Comparison of ENCODE assay signal across 15 cellular contexts in the genomic region with DNA sequence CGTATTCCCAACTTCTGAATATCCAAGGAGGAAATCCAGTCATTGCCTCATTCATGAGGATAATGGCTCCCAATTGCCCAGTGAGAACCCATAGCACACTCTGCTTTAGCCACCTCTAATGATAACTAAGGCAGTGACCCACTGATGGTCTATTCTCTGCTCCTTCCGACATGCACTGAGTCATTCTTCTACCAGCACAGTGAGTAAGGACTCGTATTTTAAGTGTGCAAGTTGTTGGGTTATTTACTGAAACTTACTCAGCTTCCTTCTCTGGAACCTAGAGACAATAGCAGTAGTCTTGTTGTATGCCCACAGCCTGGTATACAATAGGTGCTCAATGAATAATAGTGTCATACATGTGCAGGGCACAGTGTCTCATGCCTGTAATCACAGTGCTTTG.
DNase-seq lines count a peak whose midpoint lies in the region; ATAC-seq, FAIRE-seq and TF ChIP-seq lines count a peak whose summit lies in the region.
"Had no signal": no experiment of that assay in that cellular context is flagged by ENCODE, and none has a peak within 500 bp of the region (broad histone marks: within the 10 kb centered on the region; RNA-seq: fewer than 3 reads in every experiment).

No MANE protein-coding gene starts in this region.

- DNase-seq in GM23248 = peak; percentile 20
- DNase-seq in Karpas-422 = no peak
- no peak for DNase-seq in K562 (ENCODE audit: extremely low read depth in 1 of 4, low spot score in 3 of 4)
- DNase-seq in nephron progenitor cell = no peak
- no peak for DNase-seq in NCI-H2081 treated with DMSO at 0.1 percent for 48 hours (lab: John Stamatoyannopoulos, UW)
- DNase-seq in middle frontal gyrus (ENCODE audit: extremely low spot score, low spot score) = no peak
- DNase-seq in activated CD4-positive, alpha-beta T cell treated with anti-CD3 and anti-CD28 coated beads, Interleukin-2, amount 50 U/mL, for 1 hour = no peak
- DNase-seq: MM.1S; NCI-H446; Right ventricle myocardium superior; stimulated activated CD4-positive, alpha-beta T cell treated with anti-CD3 and anti-CD28 coated beads, Interleukin-2, amount 100 ng/mL, for 24 hours; WERI-Rb-1 had no signal

- no peak overlapping the region for H3K4me3 Mint-ChIP-seq in nephron progenitor cell

- BruUV-seq in K562 (replicated peaks; lab: Mats Ljungman, UMichigan) = no TSS peak

- no peak overlapping the region for H3K4me2 ChIP-seq in GM23248 (ENCODE audit: unreplicated experiment)
- no peak overlapping the region for H3K4me2 ChIP-seq in Karpas-422 (ENCODE audit: low read depth, low read length, poor library complexity, severe bottlenecking)
- H3K4me2 ChIP-seq in K562 (ENCODE audit: insufficient read depth, low read length) = no peak overlapping the region

- H2AFZ ChIP-seq in GM23248 (no peak overlapping the region), Karpas-422 (ENCODE audit: low read length) (no peak overlapping the region), K562 (ENCODE audit: low read depth, low read length) (no peak overlapping the region)

- in situ Hi-C loops in GM23248 (cut with MboI) = no loop called here
- in situ Hi-C loops in K562 (cut with MboI) = no loop called here

- ATAC-seq in GM18502 (IDR thresholded peaks at IDR 0.05; ENCODE audit: poor library complexity, unreplicated experiment) (peak; percentile 63), K562 (peak; percentile 41; the same call in 2 of the 3 replicates)

- H3K79me2 ChIP-seq in GM23248 (ENCODE audit: insufficient read depth) (no peaks in the 10 kb centered on the region), Karpas-422 (ENCODE audit: low read length) (no peaks in the 10 kb centered on the region), K562 (ENCODE audit: control insufficient read depth, insufficient read depth, low read length) (no peaks in the 10 kb centered on the region)

- whole genome bisulfite sequencing in GM23248 (ENCODE audit: low coverage in 1 of 2, low lambda C conversion rate in 2 of 2, missing lambda C conversion rate in 2 of 2), 2 experiments = 47 to 49% methylated on average over 3 of the region's 3 CpGs
- 5% methylated on average over 3 of the region's 3 CpGs for WGBS in K562 (ENCODE audit: insufficient coverage, low coverage, missing lambda C conversion rate)

- H3K9me1 ChIP-seq in K562 (ENCODE audit: control insufficient read depth, insufficient read depth, low read length) = no peaks in the 10 kb centered on the region

- intact Hi-C loops in K562 (cut with micrococcal nuclease) = loop anchor here (10.0 kb wide), 1 partner anchor 295 kb away; no protein-coding TSS in a partner anchor

- H3K9me3 ChIP-seq in GM23248 (ENCODE audit: low read depth) (no peaks in the 10 kb centered on the region), Karpas-422 (ENCODE audit: low read length) (no peaks in the 10 kb centered on the region), K562 (replicated peaks; ENCODE audit: control insufficient read depth, insufficient read depth, low read depth, low read length) (no peaks in the 10 kb centered on the region)

- H3K9me2 ChIP-seq in GM23248 (ENCODE audit: insufficient read depth) = no peaks in the 10 kb centered on the region
- H3K9me2 ChIP-seq in Karpas-422 (replicated peaks; ENCODE audit: insufficient read depth, low read length) = no peaks in the 10 kb centered on the region

- H3K27ac Mint-ChIP-seq in nephron progenitor cell = no peak overlapping the region

- H3K4me1 Mint-ChIP-seq in nephron progenitor cell = no peaks in the 10 kb centered on the region

- H3K27me3 ChIP-seq in GM23248 (replicated peaks; ENCODE audit: insufficient read depth) (0 out of 2 replicates have a peak, but pooled peaks cover 9% of the 10 kb centered on the region), Karpas-422 (ENCODE audit: low read length) (no peaks in the 10 kb centered on the region), K562 (ENCODE audit: control insufficient read depth in 2 of 2, insufficient read depth in 2 of 2, low read length in 2 of 2) (peaks cover 4 to 5% of the 10 kb centered on the region in 2 experiments; a peak in 2 of 5 replicates)

- H3K36me3 ChIP-seq in GM23248 (ENCODE audit: low read depth) = no peaks in the 10 kb centered on the region
- H3K36me3 ChIP-seq in Karpas-422 (ENCODE audit: insufficient read depth, low read length) = no peaks in the 10 kb centered on the region
- H3K36me3 ChIP-seq in K562 (ENCODE audit: control insufficient read depth, insufficient read depth, low read length) = no peaks in the 10 kb centered on the region
- H3K36me3 ChIP-seq: WERI-Rb-1 had no signal

- no peaks in the 10 kb centered on the region for H3F3A ChIP-seq in GM23248 (ENCODE audit: insufficient read depth)

- no peaks in the 10 kb centered on the region for H4K20me1 ChIP-seq in GM23248 (ENCODE audit: insufficient read depth)
- H4K20me1 ChIP-seq in Karpas-422 (ENCODE audit: insufficient read depth, low read depth, low read length) = no peaks in the 10 kb centered on the region
- no peaks in the 10 kb centered on the region for H4K20me1 ChIP-seq in K562 (replicated peaks; ENCODE audit: control insufficient read depth, insufficient read depth, low read length)

- TF ChIP-seq RAD21 in K562 (CRISPR knock-in tag; conservative IDR thresholded peaks at IDR 0.05 in 1 of 2, IDR thresholded peaks at IDR 0.05 in 1 of 2) = no peak

- H3K9ac ChIP-seq in GM23248 = no peak overlapping the region
- no peak overlapping the region for H3K9ac ChIP-seq in Karpas-422 (ENCODE audit: low read length)
- H3K9ac ChIP-seq in K562 (ENCODE audit: insufficient read depth in 1 of 2, low read depth in 2 of 2, low read length in 2 of 2) = no peak overlapping the region

- no peak for TF ChIP-seq POLR2A in K562 (conservative IDR thresholded peaks at IDR 0.05)

- no peak for TF ChIP-seq CTCF in K562 (IDR thresholded peaks at IDR 0.05 in 2 of 3, conservative IDR thresholded peaks at IDR 0.05 in 1 of 3; ENCODE audit: insufficient read depth in 2 of 3, low read depth in 1 of 3, low read length in 3 of 3)
- no peak for TF ChIP-seq CTCF in nephron progenitor cell (IDR thresholded peaks at IDR 0.05)

- H3K4me1 ChIP-seq in GM23248 (ENCODE audit: insufficient read depth) (no peaks in the 10 kb centered on the region), Karpas-422 (ENCODE audit: low read length) (peaks cover 66% of the 10 kb centered on the region), K562 (replicated peaks in 1 of 2; ENCODE audit: control insufficient read depth in 2 of 2, insufficient read depth in 2 of 2, low read length in 2 of 2) (no peaks in the 10 kb centered on the region; a peak in 1 of 5 replicates)

- H3K27ac ChIP-seq in GM23248 (no peak overlapping the region), Karpas-422 (ENCODE audit: low read length) (peak overlapping the region; percentile 87), K562 (ENCODE audit: extremely low read depth, low read depth, low read length) (no peak overlapping the region)
- H3K27ac ChIP-seq: WERI-Rb-1 had no signal

- peaks cover 12% of the 10 kb centered on the region for H3K27me3 Mint-ChIP-seq in nephron progenitor cell (ENCODE audit: low read depth, poor library complexity)

- no peak for FAIRE-seq in K562 (lab: Jason Lieb, UNC)
- FAIRE-seq: colon, H1 had no signal

- POLR2A ChIA-PET in K562 (lab: Yijun Ruan, JAX) = interaction anchor here (1.6 kb wide), 1 partner anchor 11 kb away, joined by 7 read pairs; no protein-coding TSS in a partner anchor

- H3K4me3 ChIP-seq in GM23248 = no peak overlapping the region
- H3K4me3 ChIP-seq in Karpas-422 (ENCODE audit: low read length) = no peak overlapping the region
- H3K4me3 ChIP-seq in K562 = no peak overlapping the region

- no peaks in the 10 kb centered on the region for H3K9me3 Mint-ChIP-seq in nephron progenitor cell

- H3K36me3 Mint-ChIP-seq in nephron progenitor cell (ENCODE audit: low read depth) = no peaks in the 10 kb centered on the region

- CTCF ChIA-PET in K562 (lab: Yijun Ruan, JAX; ENCODE audit: low intra/inter-chr PET ratio) = no interaction called here

- TF ChIP-seq EP300 in K562 (IDR thresholded peaks at IDR 0.05; ENCODE audit: low read length) = no peak

TF ChIP-seq in K562, 482 proteins besides CTCF, POLR2A, EP300 and RAD21 (continues in another document):
- TF ChIP-seq, protein P1, sequence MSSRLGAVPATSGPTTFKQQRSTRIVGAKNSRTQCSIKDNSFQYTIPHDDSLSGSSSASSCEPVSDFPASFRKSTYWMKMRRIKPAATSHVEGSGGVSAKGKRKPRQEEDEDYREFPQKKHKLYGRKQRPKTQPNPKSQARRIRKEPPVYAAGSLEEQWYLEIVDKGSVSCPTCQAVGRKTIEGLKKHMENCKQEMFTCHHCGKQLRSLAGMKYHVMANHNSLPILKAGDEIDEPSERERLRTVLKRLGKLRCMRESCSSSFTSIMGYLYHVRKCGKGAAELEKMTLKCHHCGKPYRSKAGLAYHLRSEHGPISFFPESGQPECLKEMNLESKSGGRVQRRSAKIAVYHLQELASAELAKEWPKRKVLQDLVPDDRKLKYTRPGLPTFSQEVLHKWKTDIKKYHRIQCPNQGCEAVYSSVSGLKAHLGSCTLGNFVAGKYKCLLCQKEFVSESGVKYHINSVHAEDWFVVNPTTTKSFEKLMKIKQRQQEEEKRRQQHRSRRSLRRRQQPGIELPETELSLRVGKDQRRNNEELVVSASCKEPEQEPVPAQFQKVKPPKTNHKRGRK (tag; IDR thresholded peaks at IDR 0.05) = no peak
- TF ChIP-seq RFX7 (CRISPR knock-in tag; IDR thresholded peaks at IDR 0.05) = no peak
- TF ChIP-seq, protein P2, sequence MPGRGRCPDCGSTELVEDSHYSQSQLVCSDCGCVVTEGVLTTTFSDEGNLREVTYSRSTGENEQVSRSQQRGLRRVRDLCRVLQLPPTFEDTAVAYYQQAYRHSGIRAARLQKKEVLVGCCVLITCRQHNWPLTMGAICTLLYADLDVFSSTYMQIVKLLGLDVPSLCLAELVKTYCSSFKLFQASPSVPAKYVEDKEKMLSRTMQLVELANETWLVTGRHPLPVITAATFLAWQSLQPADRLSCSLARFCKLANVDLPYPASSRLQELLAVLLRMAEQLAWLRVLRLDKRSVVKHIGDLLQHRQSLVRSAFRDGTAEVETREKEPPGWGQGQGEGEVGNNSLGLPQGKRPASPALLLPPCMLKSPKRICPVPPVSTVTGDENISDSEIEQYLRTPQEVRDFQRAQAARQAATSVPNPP (IDR thresholded peaks at IDR 0.05; ENCODE audit: borderline replicate concordance, insufficient read depth, insufficient read length) = no peak
- TF ChIP-seq SNIP1 (IDR thresholded peaks at IDR 0.05; ENCODE audit: low read depth) = no peak
